In the genomic region with DNA sequence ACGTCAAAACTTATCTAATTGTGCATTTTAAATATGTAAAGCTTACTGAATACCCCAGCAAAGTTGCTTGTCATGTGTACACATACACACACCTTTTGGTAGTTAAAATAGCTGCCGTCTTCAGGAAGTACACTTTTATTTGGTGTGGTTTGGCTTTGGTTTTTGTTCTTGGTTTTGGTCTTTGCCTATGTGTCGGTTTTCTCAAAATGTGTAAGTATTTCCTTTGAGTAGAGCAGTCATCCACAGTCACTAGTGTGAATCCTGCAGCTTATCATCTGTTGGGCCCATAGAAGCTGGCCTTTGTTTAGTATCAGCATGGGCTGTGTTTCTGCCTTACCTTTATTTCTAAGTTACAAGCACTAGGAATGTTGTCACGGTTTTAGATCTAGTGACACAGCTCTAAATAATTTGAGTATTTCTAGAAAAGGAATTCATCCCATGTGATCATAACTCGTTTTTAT, we compare ENCODE assay signal across 1 cellular context.
TF ChIP-seq lines count a peak whose summit lies in the region.

No MANE protein-coding gene starts in this region.

TF ChIP-seq in K562, 482 proteins besides CTCF, POLR2A, EP300 and RAD21 (continued from another document and continues in another):
- TF ChIP-seq, protein P1, sequence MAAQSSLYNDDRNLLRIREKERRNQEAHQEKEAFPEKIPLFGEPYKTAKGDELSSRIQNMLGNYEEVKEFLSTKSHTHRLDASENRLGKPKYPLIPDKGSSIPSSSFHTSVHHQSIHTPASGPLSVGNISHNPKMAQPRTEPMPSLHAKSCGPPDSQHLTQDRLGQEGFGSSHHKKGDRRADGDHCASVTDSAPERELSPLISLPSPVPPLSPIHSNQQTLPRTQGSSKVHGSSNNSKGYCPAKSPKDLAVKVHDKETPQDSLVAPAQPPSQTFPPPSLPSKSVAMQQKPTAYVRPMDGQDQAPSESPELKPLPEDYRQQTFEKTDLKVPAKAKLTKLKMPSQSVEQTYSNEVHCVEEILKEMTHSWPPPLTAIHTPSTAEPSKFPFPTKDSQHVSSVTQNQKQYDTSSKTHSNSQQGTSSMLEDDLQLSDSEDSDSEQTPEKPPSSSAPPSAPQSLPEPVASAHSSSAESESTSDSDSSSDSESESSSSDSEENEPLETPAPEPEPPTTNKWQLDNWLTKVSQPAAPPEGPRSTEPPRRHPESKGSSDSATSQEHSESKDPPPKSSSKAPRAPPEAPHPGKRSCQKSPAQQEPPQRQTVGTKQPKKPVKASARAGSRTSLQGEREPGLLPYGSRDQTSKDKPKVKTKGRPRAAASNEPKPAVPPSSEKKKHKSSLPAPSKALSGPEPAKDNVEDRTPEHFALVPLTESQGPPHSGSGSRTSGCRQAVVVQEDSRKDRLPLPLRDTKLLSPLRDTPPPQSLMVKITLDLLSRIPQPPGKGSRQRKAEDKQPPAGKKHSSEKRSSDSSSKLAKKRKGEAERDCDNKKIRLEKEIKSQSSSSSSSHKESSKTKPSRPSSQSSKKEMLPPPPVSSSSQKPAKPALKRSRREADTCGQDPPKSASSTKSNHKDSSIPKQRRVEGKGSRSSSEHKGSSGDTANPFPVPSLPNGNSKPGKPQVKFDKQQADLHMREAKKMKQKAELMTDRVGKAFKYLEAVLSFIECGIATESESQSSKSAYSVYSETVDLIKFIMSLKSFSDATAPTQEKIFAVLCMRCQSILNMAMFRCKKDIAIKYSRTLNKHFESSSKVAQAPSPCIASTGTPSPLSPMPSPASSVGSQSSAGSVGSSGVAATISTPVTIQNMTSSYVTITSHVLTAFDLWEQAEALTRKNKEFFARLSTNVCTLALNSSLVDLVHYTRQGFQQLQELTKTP (IDR thresholded peaks at IDR 0.05; ENCODE audit: low read depth in 1 of 2, partially characterized antibody in 2 of 2): peak; percentile 23 to 26
- no peak for TF ChIP-seq MTA1 (IDR thresholded peaks at IDR 0.05; ENCODE audit: borderline replicate concordance)
- TF ChIP-seq, protein P2, sequence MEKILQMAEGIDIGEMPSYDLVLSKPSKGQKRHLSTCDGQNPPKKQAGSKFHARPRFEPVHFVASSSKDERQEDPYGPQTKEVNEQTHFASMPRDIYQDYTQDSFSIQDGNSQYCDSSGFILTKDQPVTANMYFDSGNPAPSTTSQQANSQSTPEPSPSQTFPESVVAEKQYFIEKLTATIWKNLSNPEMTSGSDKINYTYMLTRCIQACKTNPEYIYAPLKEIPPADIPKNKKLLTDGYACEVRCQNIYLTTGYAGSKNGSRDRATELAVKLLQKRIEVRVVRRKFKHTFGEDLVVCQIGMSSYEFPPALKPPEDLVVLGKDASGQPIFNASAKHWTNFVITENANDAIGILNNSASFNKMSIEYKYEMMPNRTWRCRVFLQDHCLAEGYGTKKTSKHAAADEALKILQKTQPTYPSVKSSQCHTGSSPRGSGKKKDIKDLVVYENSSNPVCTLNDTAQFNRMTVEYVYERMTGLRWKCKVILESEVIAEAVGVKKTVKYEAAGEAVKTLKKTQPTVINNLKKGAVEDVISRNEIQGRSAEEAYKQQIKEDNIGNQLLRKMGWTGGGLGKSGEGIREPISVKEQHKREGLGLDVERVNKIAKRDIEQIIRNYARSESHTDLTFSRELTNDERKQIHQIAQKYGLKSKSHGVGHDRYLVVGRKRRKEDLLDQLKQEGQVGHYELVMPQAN (IDR thresholded peaks at IDR 0.05; ENCODE audit: borderline replicate concordance): peak; percentile 53; the same call in 1 of the 2 replicates
- TF ChIP-seq ADNP (tag; IDR thresholded peaks at IDR 0.05): no peak
- TF ChIP-seq HDAC1 (IDR thresholded peaks at IDR 0.05): peak in 1 of 2 experiments; percentile 63; a peak in 1 of 4 replicates
- TF ChIP-seq ZNF217 (CRISPR knock-in tag; IDR thresholded peaks at IDR 0.05): no peak
- TF ChIP-seq, protein P3, sequence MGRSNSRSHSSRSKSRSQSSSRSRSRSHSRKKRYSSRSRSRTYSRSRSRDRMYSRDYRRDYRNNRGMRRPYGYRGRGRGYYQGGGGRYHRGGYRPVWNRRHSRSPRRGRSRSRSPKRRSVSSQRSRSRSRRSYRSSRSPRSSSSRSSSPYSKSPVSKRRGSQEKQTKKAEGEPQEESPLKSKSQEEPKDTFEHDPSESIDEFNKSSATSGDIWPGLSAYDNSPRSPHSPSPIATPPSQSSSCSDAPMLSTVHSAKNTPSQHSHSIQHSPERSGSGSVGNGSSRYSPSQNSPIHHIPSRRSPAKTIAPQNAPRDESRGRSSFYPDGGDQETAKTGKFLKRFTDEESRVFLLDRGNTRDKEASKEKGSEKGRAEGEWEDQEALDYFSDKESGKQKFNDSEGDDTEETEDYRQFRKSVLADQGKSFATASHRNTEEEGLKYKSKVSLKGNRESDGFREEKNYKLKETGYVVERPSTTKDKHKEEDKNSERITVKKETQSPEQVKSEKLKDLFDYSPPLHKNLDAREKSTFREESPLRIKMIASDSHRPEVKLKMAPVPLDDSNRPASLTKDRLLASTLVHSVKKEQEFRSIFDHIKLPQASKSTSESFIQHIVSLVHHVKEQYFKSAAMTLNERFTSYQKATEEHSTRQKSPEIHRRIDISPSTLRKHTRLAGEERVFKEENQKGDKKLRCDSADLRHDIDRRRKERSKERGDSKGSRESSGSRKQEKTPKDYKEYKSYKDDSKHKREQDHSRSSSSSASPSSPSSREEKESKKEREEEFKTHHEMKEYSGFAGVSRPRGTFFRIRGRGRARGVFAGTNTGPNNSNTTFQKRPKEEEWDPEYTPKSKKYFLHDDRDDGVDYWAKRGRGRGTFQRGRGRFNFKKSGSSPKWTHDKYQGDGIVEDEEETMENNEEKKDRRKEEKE (IDR thresholded peaks at IDR 0.05; ENCODE audit: borderline replicate concordance in 1 of 2, control insufficient read depth in 1 of 2, low read depth in 2 of 2, low read length in 1 of 2): 0 out of 4 replicates have a peak, but pooled peaks of 1 of the 2 experiments have one; percentile 47
- no peak for TF ChIP-seq L3MBTL2 (IDR thresholded peaks at IDR 0.05)
- no peak for TF ChIP-seq PRMT5 (CRISPR knock-in tag; IDR thresholded peaks at IDR 0.05)
- TF ChIP-seq SMARCE1 (IDR thresholded peaks at IDR 0.05): 0 out of 2 replicates have a peak, but pooled peaks have one; percentile 36
- 0 out of 2 replicates have a peak, but pooled peaks have one; percentile 36 for TF ChIP-seq EP400 (IDR thresholded peaks at IDR 0.05)
- 0 out of 2 replicates have a peak, but pooled peaks have one; percentile 16 for TF ChIP-seq FOSL1 (tag; conservative IDR thresholded peaks at IDR 0.05)
- peak; percentile 75 for TF ChIP-seq ZNF79 (CRISPR knock-in tag; IDR thresholded peaks at IDR 0.05; ENCODE audit: low read depth)
- TF ChIP-seq, protein P4, sequence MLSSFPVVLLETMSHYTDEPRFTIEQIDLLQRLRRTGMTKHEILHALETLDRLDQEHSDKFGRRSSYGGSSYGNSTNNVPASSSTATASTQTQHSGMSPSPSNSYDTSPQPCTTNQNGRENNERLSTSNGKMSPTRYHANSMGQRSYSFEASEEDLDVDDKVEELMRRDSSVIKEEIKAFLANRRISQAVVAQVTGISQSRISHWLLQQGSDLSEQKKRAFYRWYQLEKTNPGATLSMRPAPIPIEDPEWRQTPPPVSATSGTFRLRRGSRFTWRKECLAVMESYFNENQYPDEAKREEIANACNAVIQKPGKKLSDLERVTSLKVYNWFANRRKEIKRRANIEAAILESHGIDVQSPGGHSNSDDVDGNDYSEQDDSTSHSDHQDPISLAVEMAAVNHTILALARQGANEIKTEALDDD (IDR thresholded peaks at IDR 0.05): peak; percentile 53; the same call in 1 of the 2 replicates
- TF ChIP-seq KDM1A (IDR thresholded peaks at IDR 0.05): peak in 1 of 2 experiments; percentile 19; a peak in 1 of 4 replicates
- TF ChIP-seq, protein P5, sequence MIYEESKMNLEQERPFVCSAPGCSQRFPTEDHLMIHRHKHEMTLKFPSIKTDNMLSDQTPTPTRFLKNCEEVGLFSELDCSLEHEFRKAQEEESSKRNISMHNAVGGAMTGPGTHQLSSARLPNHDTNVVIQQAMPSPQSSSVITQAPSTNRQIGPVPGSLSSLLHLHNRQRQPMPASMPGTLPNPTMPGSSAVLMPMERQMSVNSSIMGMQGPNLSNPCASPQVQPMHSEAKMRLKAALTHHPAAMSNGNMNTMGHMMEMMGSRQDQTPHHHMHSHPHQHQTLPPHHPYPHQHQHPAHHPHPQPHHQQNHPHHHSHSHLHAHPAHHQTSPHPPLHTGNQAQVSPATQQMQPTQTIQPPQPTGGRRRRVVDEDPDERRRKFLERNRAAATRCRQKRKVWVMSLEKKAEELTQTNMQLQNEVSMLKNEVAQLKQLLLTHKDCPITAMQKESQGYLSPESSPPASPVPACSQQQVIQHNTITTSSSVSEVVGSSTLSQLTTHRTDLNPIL (CRISPR knock-in tag; IDR thresholded peaks at IDR 0.05): 0 out of 2 replicates have a peak, but pooled peaks have one; percentile 46
- no peak for TF ChIP-seq ZNF124 (CRISPR knock-in tag; IDR thresholded peaks at IDR 0.05)
- no peak for TF ChIP-seq RBBP5 (IDR thresholded peaks at IDR 0.05; ENCODE audit: borderline replicate concordance, insufficient read depth, low read length, poor library complexity, severe bottlenecking)
- TF ChIP-seq MXI1 (IDR thresholded peaks at IDR 0.05; ENCODE audit: low read depth, low read length): 0 out of 2 replicates have a peak, but pooled peaks have one; percentile 17
- no peak for TF ChIP-seq ZNF24 (IDR thresholded peaks at IDR 0.05)
- TF ChIP-seq, protein P6, sequence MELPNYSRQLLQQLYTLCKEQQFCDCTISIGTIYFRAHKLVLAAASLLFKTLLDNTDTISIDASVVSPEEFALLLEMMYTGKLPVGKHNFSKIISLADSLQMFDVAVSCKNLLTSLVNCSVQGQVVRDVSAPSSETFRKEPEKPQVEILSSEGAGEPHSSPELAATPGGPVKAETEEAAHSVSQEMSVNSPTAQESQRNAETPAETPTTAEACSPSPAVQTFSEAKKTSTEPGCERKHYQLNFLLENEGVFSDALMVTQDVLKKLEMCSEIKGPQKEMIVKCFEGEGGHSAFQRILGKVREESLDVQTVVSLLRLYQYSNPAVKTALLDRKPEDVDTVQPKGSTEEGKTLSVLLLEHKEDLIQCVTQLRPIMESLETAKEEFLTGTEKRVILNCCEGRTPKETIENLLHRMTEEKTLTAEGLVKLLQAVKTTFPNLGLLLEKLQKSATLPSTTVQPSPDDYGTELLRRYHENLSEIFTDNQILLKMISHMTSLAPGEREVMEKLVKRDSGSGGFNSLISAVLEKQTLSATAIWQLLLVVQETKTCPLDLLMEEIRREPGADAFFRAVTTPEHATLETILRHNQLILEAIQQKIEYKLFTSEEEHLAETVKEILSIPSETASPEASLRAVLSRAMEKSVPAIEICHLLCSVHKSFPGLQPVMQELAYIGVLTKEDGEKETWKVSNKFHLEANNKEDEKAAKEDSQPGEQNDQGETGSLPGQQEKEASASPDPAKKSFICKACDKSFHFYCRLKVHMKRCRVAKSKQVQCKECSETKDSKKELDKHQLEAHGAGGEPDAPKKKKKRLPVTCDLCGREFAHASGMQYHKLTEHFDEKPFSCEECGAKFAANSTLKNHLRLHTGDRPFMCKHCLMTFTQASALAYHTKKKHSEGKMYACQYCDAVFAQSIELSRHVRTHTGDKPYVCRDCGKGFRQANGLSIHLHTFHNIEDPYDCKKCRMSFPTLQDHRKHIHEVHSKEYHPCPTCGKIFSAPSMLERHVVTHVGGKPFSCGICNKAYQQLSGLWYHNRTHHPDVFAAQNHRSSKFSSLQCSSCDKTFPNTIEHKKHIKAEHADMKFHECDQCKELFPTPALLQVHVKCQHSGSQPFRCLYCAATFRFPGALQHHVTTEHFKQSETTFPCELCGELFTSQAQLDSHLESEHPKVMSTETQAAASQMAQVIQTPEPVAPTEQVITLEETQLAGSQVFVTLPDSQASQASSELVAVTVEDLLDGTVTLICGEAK (IDR thresholded peaks at IDR 0.05): 0 out of 2 replicates have a peak, but pooled peaks have one; percentile 23
- TF ChIP-seq, protein P6 (CRISPR knock-in tag; IDR thresholded peaks at IDR 0.05): no peak
- peak; percentile 24; the same call in 1 of the 2 replicates for TF ChIP-seq ZFX (CRISPR knock-in tag; IDR thresholded peaks at IDR 0.05)
- no peak for TF ChIP-seq ZKSCAN3 (CRISPR knock-in tag; IDR thresholded peaks at IDR 0.05)
- TF ChIP-seq TAF9B (IDR thresholded peaks at IDR 0.05; ENCODE audit: partially characterized antibody): peak; percentile 40
- TF ChIP-seq ARID1B (IDR thresholded peaks at IDR 0.05): no peak
- TF ChIP-seq CBFB (CRISPR knock-in tag; IDR thresholded peaks at IDR 0.05): no peak
- TF ChIP-seq HDGF (IDR thresholded peaks at IDR 0.05): 0 out of 2 replicates have a peak, but pooled peaks have one; percentile 60
- TF ChIP-seq MAFK (IDR thresholded peaks at IDR 0.05; ENCODE audit: low read length): 0 out of 2 replicates have a peak, but pooled peaks have one; percentile 2
- TF ChIP-seq ZFP36 (IDR thresholded peaks at IDR 0.05; ENCODE audit: low read depth, low read length, partially characterized antibody): no peak
- TF ChIP-seq, protein P7, sequence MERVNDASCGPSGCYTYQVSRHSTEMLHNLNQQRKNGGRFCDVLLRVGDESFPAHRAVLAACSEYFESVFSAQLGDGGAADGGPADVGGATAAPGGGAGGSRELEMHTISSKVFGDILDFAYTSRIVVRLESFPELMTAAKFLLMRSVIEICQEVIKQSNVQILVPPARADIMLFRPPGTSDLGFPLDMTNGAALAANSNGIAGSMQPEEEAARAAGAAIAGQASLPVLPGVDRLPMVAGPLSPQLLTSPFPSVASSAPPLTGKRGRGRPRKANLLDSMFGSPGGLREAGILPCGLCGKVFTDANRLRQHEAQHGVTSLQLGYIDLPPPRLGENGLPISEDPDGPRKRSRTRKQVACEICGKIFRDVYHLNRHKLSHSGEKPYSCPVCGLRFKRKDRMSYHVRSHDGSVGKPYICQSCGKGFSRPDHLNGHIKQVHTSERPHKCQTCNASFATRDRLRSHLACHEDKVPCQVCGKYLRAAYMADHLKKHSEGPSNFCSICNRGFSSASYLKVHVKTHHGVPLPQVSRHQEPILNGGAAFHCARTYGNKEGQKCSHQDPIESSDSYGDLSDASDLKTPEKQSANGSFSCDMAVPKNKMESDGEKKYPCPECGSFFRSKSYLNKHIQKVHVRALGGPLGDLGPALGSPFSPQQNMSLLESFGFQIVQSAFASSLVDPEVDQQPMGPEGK (CRISPR knock-in tag; IDR thresholded peaks at IDR 0.05; ENCODE audit: borderline replicate concordance): no peak
